ENCODE assay signal across 9 cellular contexts in genomic region chr9:129822825-129823162, GRCh38. TPM values are rescaled to one million over a fixed set of nuclear protein-coding genes. Genes with fewer than 3 reads are reported as not detected.
DNase-seq lines count a peak whose midpoint lies in the region; ATAC-seq and TF ChIP-seq lines count a peak whose summit lies in the region.
"Had no signal": no experiment of that assay in that cellular context is flagged by ENCODE, and none has a peak within 500 bp of the region (broad histone marks: within the 10 kb centered on the region; RNA-seq: fewer than 3 reads in every experiment).

No MANE protein-coding gene starts in this region.

- H3K9me3 ChIP-seq in heart right ventricle, result no peaks in the 10 kb centered on the region
- no peaks in the 10 kb centered on the region for H3K9me3 ChIP-seq in lung (ENCODE audit: control insufficient read depth in 2 of 2, insufficient read depth in 1 of 2, low read length in 1 of 2)
- H3K9me3 ChIP-seq in uterus, result no peaks in the 10 kb centered on the region

- H3K27ac ChIP-seq in heart right ventricle (peak overlapping the region in 5 of 10 donors; percentile 37 to 88 (median 76)), lung (ENCODE audit: low read depth in 1 of 2, low read length in 1 of 2) (peak overlapping the region in 1 of 2 donors; percentile 3), uterus (peak overlapping the region; percentile 76 to 85)

- intact Hi-C loops in heart right ventricle (cut with DNase I) (no loop called here), Right ventricle myocardium superior (cut with DNase I) (no loop called here), uterus (cut with DNase I; ENCODE audit: low total_unique reads) (no loop called here)

- no peak for DNase-seq in heart right ventricle
- no peak for DNase-seq in Right ventricle myocardium superior
- DNase-seq in astrocyte of the spinal cord (ENCODE audit: low read depth, low spot score), result no peak
- DNase-seq in lung (ENCODE audit: low spot score), result no peak
- DNase-seq in uterus, result no peak
- DNase-seq in occipital lobe (lab: John Stamatoyannopoulos, UW), result no peak
- DNase-seq in cerebellar nuclear complex (lab: John Stamatoyannopoulos, UW), result no peak
- DNase-seq: NCI-H748 treated with DMSO at 0.1 percent for 48 hours had no signal

- 57 to 58% methylated on average over 11 of the region's 11 CpGs for WGBS in heart right ventricle, 2 donors
- WGBS in lung, 2 donors, result 21 to 36% methylated on average over 11 of the region's 11 CpGs

- TF ChIP-seq POLR2A in uterus (IDR thresholded peaks at IDR 0.05), result no peak

- TF ChIP-seq CTCF in heart right ventricle (IDR thresholded peaks at IDR 0.05) (no peak), astrocyte of the spinal cord (IDR thresholded peaks at IDR 0.05; ENCODE audit: low read depth, low read length) (no peak), lung (IDR thresholded peaks at IDR 0.05; ENCODE audit: control extremely low read depth, extremely low read depth) (no peak), uterus (IDR thresholded peaks at IDR 0.05) (no peak)

- H3K4me1 ChIP-seq in heart right ventricle (peaks cover 4 to 10% (median 8%) of the 10 kb centered on the region in 9 donors), lung (ENCODE audit: control insufficient read depth in 2 of 2, insufficient read depth in 2 of 2, low read length in 2 of 2) (peaks cover 0 to 6% of the 10 kb centered on the region in 2 donors), uterus (peaks cover 0 to 5% of the 10 kb centered on the region in 2 donors)

- H3K4me3 ChIP-seq in heart right ventricle, result peak overlapping the region; percentile 64 to 96 (median 83)
- peak overlapping the region; percentile 68 for H3K4me3 ChIP-seq in astrocyte of the spinal cord (ENCODE audit: low read depth, low read length)
- peak overlapping the region; percentile 77 for H3K4me3 ChIP-seq in lung
- peak overlapping the region; percentile 83 to 97 for H3K4me3 ChIP-seq in uterus

- H3K27me3 ChIP-seq in heart right ventricle, result no peaks in the 10 kb centered on the region
- H3K27me3 ChIP-seq in lung (ENCODE audit: control insufficient read depth, insufficient read depth), result no peaks in the 10 kb centered on the region
- H3K27me3 ChIP-seq in uterus, result no peaks in the 10 kb centered on the region

- H3K36me3 ChIP-seq in heart right ventricle (peaks cover 0 to 65% (median 23%) of the 10 kb centered on the region in 9 donors), lung (ENCODE audit: control insufficient read depth in 2 of 2, insufficient read depth in 2 of 2, low read length in 2 of 2) (peaks cover 7 to 29% of the 10 kb centered on the region in 2 donors), uterus (no peaks in the 10 kb centered on the region)

- ATAC-seq in heart right ventricle (peak in 1 of 8 donors; percentile 3), Right ventricle myocardium superior (ENCODE audit: poor library complexity) (no peak), lung (ENCODE audit: insufficient read depth, low FRiP score) (no peak), GM18907 (IDR thresholded peaks at IDR 0.05; ENCODE audit: unreplicated experiment) (no peak)

- in situ Hi-C loops in astrocyte of the spinal cord (cut with HindIII; ENCODE audit: low sequenced_read_pairs), result no loop called here

RNA-seq across cellular contexts. Expression of gene TOR1A, which starts 1.1 kb away (rescaled TPM):
- total RNA-seq in heart right ventricle, result 10 to 100 TPM; 11.1 to 16.8 (median 13.3) TPM
- polyA plus RNA-seq in heart right ventricle, result 10 to 100 TPM; 10.9 to 19.8 TPM
- 12.0 TPM for total RNA-seq in Right ventricle myocardium superior
- total RNA-seq in lung, result 10 to 100 TPM; 22.0 to 34.8 TPM
- 10 to 100 TPM; 19.1 to 41.8 TPM for polyA plus RNA-seq in lung
- 10 to 100 TPM; 13.1 to 40.3 (median 33.0) TPM for total RNA-seq in uterus
- 21.8 TPM for total RNA-seq in occipital lobe

RNA-seq across cellular contexts. Expression of gene C9orf78, which starts 12.3 kb away (rescaled TPM):
- total RNA-seq in heart right ventricle (10 to 100 TPM; 25.7 to 34.6 (median 30.5) TPM), Right ventricle myocardium superior (31.4 TPM), lung (10 to 100 TPM; 28.3 to 34.4 TPM), uterus (10 to 100 TPM; 17.4 to 56.9 (median 35.0) TPM), occipital lobe (40.2 TPM)
- polyA plus RNA-seq in heart right ventricle (10 to 100 TPM; 34.2 to 66.2 TPM), lung (10 to 100 TPM; 37.1 to 57.9 TPM)

RNA-seq across cellular contexts. Expression of gene USP20, which starts 12.5 kb away (rescaled TPM):
- total RNA-seq in heart right ventricle (10 to 100 TPM; 10.9 to 16.8 (median 12.5) TPM), Right ventricle myocardium superior (10.4 TPM), lung (10 to 100 TPM; 22.0 to 24.1 TPM), uterus (10 to 100 TPM in 2 of 4 donors, 1 to 10 TPM in 2; 5.6 to 46.7 (median 11.1) TPM), occipital lobe (9.8 TPM)
- polyA plus RNA-seq in heart right ventricle (10 to 100 TPM; 11.0 to 14.7 TPM), lung (10 to 100 TPM; 15.7 to 20.9 TPM)

RNA-seq across cellular contexts. Expression of gene TOR1B, which starts 19.8 kb away (rescaled TPM):
- 10 to 100 TPM in 7 of 10 donors, 1 to 10 TPM in 3; 6.9 to 13.8 (median 11.0) TPM for total RNA-seq in heart right ventricle
- 10 to 100 TPM in 1 of 2 donors, 1 to 10 TPM in 1; 6.4 to 11.3 TPM for polyA plus RNA-seq in heart right ventricle
- total RNA-seq in Right ventricle myocardium superior, result 10.0 TPM
- total RNA-seq in lung, result 10 to 100 TPM; 25.5 to 26.4 TPM
- 10 to 100 TPM; 10.1 to 26.7 TPM for polyA plus RNA-seq in lung
- 10 to 100 TPM in 3 of 4 donors, 1 to 10 TPM in 1; 4.1 to 33.9 (median 13.2) TPM for total RNA-seq in uterus
- total RNA-seq in occipital lobe, result 39.5 TPM
